8 cellular contexts compared by ENCODE assay signal in the genomic region with DNA sequence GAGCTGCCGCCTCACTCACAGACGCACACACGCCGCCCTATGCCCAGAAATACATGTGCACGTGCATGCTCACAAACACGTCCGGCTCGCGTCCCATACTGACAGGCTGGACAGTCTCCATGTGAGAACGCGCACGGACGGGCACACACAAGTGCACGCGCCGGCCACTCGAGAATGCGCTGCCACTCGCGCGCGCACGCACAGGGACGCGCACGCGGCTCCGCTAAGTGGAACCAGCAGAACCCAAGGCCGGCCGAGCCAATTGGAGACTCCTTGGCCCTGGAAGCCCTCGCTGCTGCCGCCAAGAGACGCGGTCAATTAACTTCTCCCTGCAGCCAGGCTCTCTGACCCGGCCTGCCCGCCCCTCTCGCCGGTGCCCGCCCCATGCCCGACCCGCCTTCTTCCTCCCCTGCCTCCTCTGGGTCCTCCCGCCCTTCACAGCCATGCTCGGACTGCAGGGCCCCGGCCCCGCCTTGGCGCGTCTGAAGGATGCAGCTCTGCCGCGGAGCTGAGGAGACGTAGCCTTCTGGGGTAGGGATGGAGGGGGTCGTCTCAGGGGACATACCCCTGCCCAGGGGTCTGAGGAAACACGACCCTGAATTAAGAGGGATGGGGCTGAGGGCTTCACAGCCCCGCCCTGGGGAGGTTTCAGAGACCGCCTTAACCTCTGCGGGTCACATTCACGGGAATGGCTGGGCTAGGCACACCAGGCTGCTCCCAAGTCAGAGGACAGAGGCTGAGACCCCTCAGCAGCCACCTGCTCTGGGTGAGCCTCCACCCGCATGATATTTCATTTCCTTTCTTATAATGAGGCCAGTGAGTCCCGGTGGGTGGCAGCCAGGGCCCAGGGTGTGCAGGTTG. TPM values are rescaled to one million over a fixed set of nuclear protein-coding genes. Genes with fewer than 3 reads are reported as not detected.
DNase-seq lines count a peak whose midpoint lies in the region; ATAC-seq and TF ChIP-seq lines count a peak whose summit lies in the region.

No MANE protein-coding gene starts in this region.

- ATAC-seq in GM18907 (IDR thresholded peaks at IDR 0.05; ENCODE audit: unreplicated experiment): no peak

- peak overlapping the region; percentile 90 for H3K4me2 ChIP-seq in neuronal stem cell (ENCODE audit: insufficient read depth, low read length, poor library complexity, severe bottlenecking)

- H2AK5ac ChIP-seq in neuronal stem cell (ENCODE audit: low read depth, low read length): no peak overlapping the region

- peak overlapping the region; percentile 66 for H3K18ac ChIP-seq in neuronal stem cell (ENCODE audit: low read length)

- intact Hi-C loops in adrenal gland (cut with DNase I): no loop called here

- H2BK120ac ChIP-seq in neuronal stem cell (ENCODE audit: low read depth, low read length): no peak overlapping the region

- H3K27ac ChIP-seq in adrenal gland (peak overlapping the region in 1 of 5 donors; percentile 72), cardiac muscle cell (peak overlapping the region; percentile 68), neuronal stem cell (replicated peaks; ENCODE audit: low read length) (no peak overlapping the region)

- peak overlapping the region; percentile 65 for H3K9ac ChIP-seq in neuronal stem cell (ENCODE audit: low read depth, low read length, poor library complexity)

- no peak overlapping the region for H2BK5ac ChIP-seq in neuronal stem cell (ENCODE audit: low read length)

- peak overlapping the region; percentile 11 for H2BK15ac ChIP-seq in neuronal stem cell (ENCODE audit: low read length)

- no peak overlapping the region for H2BK12ac ChIP-seq in neuronal stem cell (ENCODE audit: low read length)

- H3K9me3 ChIP-seq in adrenal gland (replicated peaks in 1 of 3) (no peaks in the 10 kb centered on the region), cardiac muscle cell (ENCODE audit: low read depth) (no peaks in the 10 kb centered on the region), neuronal stem cell (replicated peaks in 1 of 2; ENCODE audit: control insufficient read depth in 2 of 2, insufficient read depth in 1 of 2, low read depth in 1 of 2, low read length in 2 of 2) (no peaks in the 10 kb centered on the region)

- H3K4me3 ChIP-seq in adrenal gland (peak overlapping the region in 1 of 4 donors; percentile 26), cardiac muscle cell (peak overlapping the region; percentile 2), neuronal stem cell (ENCODE audit: low read length in 2 of 2) (peak overlapping the region; percentile 52 to 61)

- no peak overlapping the region for H4K91ac ChIP-seq in neuronal stem cell (ENCODE audit: low read depth, low read length, poor library complexity)

- H3K27me3 ChIP-seq in adrenal gland: no peaks in the 10 kb centered on the region
- no peaks in the 10 kb centered on the region for H3K27me3 ChIP-seq in cardiac muscle cell
- H3K27me3 ChIP-seq in neuronal stem cell (ENCODE audit: control insufficient read depth in 3 of 3, insufficient read depth in 3 of 3, low read depth in 1 of 3, low read length in 3 of 3): peaks cover 0 to 70% (median 17%) of the 10 kb centered on the region in 3 experiments

- H3K14ac ChIP-seq in neuronal stem cell (ENCODE audit: low read length): peak overlapping the region; percentile 59

- DNase-seq in DMS53 (lab: John Stamatoyannopoulos, UW) (peak; percentile 76), DMS53 treated with DMSO at 0.1 percent for 48 hours (lab: John Stamatoyannopoulos, UW; ENCODE audit: unreplicated experiment) (no peak), MV-4-11 (lab: John Stamatoyannopoulos, UW) (peak; percentile 76), adrenal gland (peak; percentile 70 to 86 (median 81)), cardiac muscle cell (ENCODE audit: low read depth in 1 of 2, low spot score in 1 of 2) (peak; percentile 80 to 94), neuronal stem cell (ENCODE audit: low spot score) (peak; percentile 69), NCI-H1436 treated with DMSO at 0.1 percent for 48 hours (lab: John Stamatoyannopoulos, UW) (no peak)

- no peak overlapping the region for H3K4ac ChIP-seq in neuronal stem cell (ENCODE audit: low read length)

- H3K36me3 ChIP-seq in adrenal gland (replicated peaks in 1 of 2) (no peaks in the 10 kb centered on the region), cardiac muscle cell (no peaks in the 10 kb centered on the region), neuronal stem cell (replicated peaks in 1 of 2; ENCODE audit: control insufficient read depth in 2 of 2, insufficient read depth in 2 of 2, low read length in 2 of 2) (no peaks in the 10 kb centered on the region)

- H4K8ac ChIP-seq in neuronal stem cell (ENCODE audit: low read depth, low read length): no peak overlapping the region

- no peak for TF ChIP-seq POLR2A in adrenal gland (IDR thresholded peaks at IDR 0.05)

- H3K79me1 ChIP-seq in neuronal stem cell (ENCODE audit: low read depth, low read length): no peaks in the 10 kb centered on the region

- peak overlapping the region; percentile 37 for H3K23ac ChIP-seq in neuronal stem cell (ENCODE audit: low read depth, low read length, poor library complexity)

- peak in 1 of 6 experiments; percentile 5 for TF ChIP-seq CTCF in adrenal gland (IDR thresholded peaks at IDR 0.05)
- no peak for TF ChIP-seq CTCF in cardiac muscle cell (IDR thresholded peaks at IDR 0.05; ENCODE audit: low read depth, low read length)

- H3K4me1 ChIP-seq in adrenal gland (replicated peaks in 1 of 2) (peaks cover 9 to 20% of the 10 kb centered on the region in 2 donors), cardiac muscle cell (ENCODE audit: low read depth) (peaks cover 55% of the 10 kb centered on the region), neuronal stem cell (ENCODE audit: control insufficient read depth in 2 of 2, insufficient read depth in 1 of 2, low read depth in 1 of 2, low read length in 2 of 2) (peaks cover 5 to 12% of the 10 kb centered on the region in 2 donors)

- 6 to 44% (median 9%) methylated on average over 7 to 58 of the region's 58 CpGs for WGBS in adrenal gland, 4 donors
- no CpG with 5 or more reads among the region's 58 CpGs for WGBS in neuronal stem cell (ENCODE audit: extremely low coverage in 2 of 2, insufficient read length in 2 of 2, insufficient replicate concordance in 1 of 2), 2 donors

- H2AFZ ChIP-seq in neuronal stem cell (ENCODE audit: low read length): peak overlapping the region; percentile 93

RNA-seq across cellular contexts. Expression of gene PTH1R, which starts 15.0 kb away (rescaled TPM):
- 100 to 1,000 TPM in 2 of 8 donors, 10 to 100 TPM in 6; 10.0 to 117 (median 47.5) TPM for total RNA-seq in adrenal gland
- 1,000 to 10,000 TPM in 1 of 3 donors, 100 to 1,000 TPM in 1, 10 to 100 TPM in 1; 10.4 to 1,399 (median 244) TPM for polyA plus RNA-seq in adrenal gland
- total RNA-seq in cardiac muscle cell: 101 and 121 TPM in 2 replicates
- 112 and 164 TPM in 2 replicates for polyA plus RNA-seq in cardiac muscle cell
- polyA plus RNA-seq in neuronal stem cell (2013, experiment 1 of 2): 2.2 TPM
- polyA plus RNA-seq in neuronal stem cell (2013, experiment 2 of 2): 2.6 TPM

RNA-seq across cellular contexts. Expression of gene MYL3, which starts 29.3 kb away (rescaled TPM):
- total RNA-seq in adrenal gland (10 to 100 TPM in 2 of 8 donors, 1 to 10 TPM in 5, not detected in 1; 1.4 to 12.1 (median 4.6) TPM), cardiac muscle cell (2,390 and 3,091 TPM in 2 replicates)
- polyA plus RNA-seq in adrenal gland (10 to 100 TPM in 1 of 3 donors, 1 to 10 TPM in 2; 1.7 to 12.7 (median 5.7) TPM), cardiac muscle cell (2,590 and 3,027 TPM in 2 replicates)
- polyA plus RNA-seq in neuronal stem cell (2013, experiment 1 of 2): 0.26 TPM
- 0.25 TPM for polyA plus RNA-seq in neuronal stem cell (2013, experiment 2 of 2)

Comparison
In these comparisons a context has a peak if more than half of its experiments do, and no peak if none do; other contexts are left out.
1. DNase-seq: peak in DMS53 (single experiment), MV-4-11 (single experiment), adrenal gland (7 of 7), cardiac muscle cell (2 of 2) and neuronal stem cell (single experiment); none in DMS53 treated with DMSO at 0.1 percent for 48 hours (single experiment) and NCI-H1436 treated with DMSO at 0.1 percent for 48 hours (single experiment).
2. RNA of gene MYL3, which starts 29.3 kb away (total RNA-seq): 2,390 to 3,091 TPM in cardiac muscle cell; 1.4 to 12.1 TPM in adrenal gland; every median in the first group is over 100 times any median in the second.